Comparison of ENCODE assay signal across 27 cellular contexts in the genomic region with DNA sequence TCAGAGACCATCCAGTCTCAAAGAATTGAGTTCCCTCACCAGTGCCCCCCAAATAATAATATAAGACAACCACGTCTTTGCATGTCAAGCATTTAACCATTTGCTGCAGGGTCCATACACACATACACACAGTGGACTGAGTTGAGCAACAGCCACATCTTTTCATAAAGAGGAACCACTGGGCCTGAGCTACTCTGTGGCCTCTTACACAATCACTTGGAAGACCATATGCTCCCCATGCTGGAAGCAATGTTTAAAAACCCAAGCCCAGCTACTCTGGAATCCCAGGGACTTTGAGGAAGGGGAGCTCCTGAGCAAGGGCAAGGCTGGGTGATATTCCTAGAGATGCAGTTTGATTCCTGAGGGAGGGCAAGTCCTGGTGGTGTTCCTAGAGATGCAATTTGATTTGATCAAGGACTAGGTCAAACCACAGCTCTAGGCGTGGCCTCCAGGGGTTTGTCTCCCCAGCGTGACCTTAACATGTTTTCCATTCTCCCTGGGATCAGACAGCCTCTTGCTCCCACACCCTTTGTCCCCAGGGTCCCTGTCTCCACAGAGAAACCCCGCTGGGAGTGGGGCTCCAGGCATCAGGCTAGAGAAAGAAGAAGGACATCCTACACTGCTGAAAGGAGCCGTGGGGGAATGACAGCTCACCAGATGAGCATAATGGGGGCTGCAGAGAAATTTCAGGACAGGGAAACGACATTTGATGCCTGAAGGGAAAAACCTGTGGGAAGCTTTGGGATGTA.
DNase-seq lines count a peak whose midpoint lies in the region; ATAC-seq and TF ChIP-seq lines count a peak whose summit lies in the region.
"Had no signal": no experiment of that assay in that cellular context is flagged by ENCODE, and none has a peak within 500 bp of the region (broad histone marks: within the 10 kb centered on the region; RNA-seq: fewer than 3 reads in every experiment).

No MANE protein-coding gene starts in this region.

- DNase-seq in MV-4-11 (lab: John Stamatoyannopoulos, UW) (peak; percentile 94), colonic mucosa (peak; percentile 12), left lobe of liver (ENCODE audit: low spot score) (peak; percentile 16), ascending aorta (ENCODE audit: low spot score in 2 of 2) (no peak), left colon (no peak)
- DNase-seq in activated naive CD8-positive, alpha-beta T cell treated with anti-CD3 and anti-CD28 coated beads, Interleukin-2, amount 50 U/mL, for 24 hours, result no peak
- no peak for DNase-seq in effector CD8-positive, alpha-beta T cell (lab: John Stamatoyannopoulos, UW)
- DNase-seq: activated CD4-positive, alpha-beta T cell treated with anti-CD3 and anti-CD28 coated beads, Interleukin-2, amount 10 ng/mL, durations not matched to agents 7 days and 5 days; C1 segment of cervical spinal cord; effector memory CD8-positive, alpha-beta T cell; glutamatergic neuron; H7; midbrain; MM.1S; NCI-H1694; NCI-H748 treated with DMSO at 0.1 percent for 48 hours; nephron progenitor cell; PC-3; T-helper 2 cell; upper lobe of left lung had no signal

- H3K4me1 ChIP-seq in BLaER1, result peaks cover 7% of the 10 kb centered on the region
- no peaks in the 10 kb centered on the region for H3K4me1 ChIP-seq in colonic mucosa
- peaks cover 0 to 7% of the 10 kb centered on the region in 2 donors for H3K4me1 ChIP-seq in ascending aorta
- H3K4me1 ChIP-seq: SJSA1, upper lobe of left lung had no signal

- no peaks in the 10 kb centered on the region for H3K9me3 ChIP-seq in BLaER1
- no peaks in the 10 kb centered on the region for H3K9me3 ChIP-seq in colonic mucosa
- no peaks in the 10 kb centered on the region for H3K9me3 ChIP-seq in ascending aorta
- H3K9me3 ChIP-seq: upper lobe of left lung had no signal

- H3K4me3 Mint-ChIP-seq in activated naive CD8-positive, alpha-beta T cell treated with anti-CD3 and anti-CD28 coated beads, Interleukin-2, amount 50 U/mL, for 24 hours, result no peak overlapping the region
- H3K4me3 Mint-ChIP-seq: activated CD4-positive, alpha-beta T cell treated with anti-CD3 and anti-CD28 coated beads, Interleukin-2, amount 10 ng/mL, durations not matched to agents 7 days and 5 days; activated naive CD8-positive, alpha-beta T cell; activated T-helper 17 cell treated with anti-CD3 and anti-CD28 coated beads, Interleukin-2, amount 50 U/mL, for 72 hours; effector memory CD8-positive, alpha-beta T cell; IgD-negative memory B cell; nephron progenitor cell had no signal

- no peak for ATAC-seq in left lobe of liver
- ATAC-seq in activated naive CD8-positive, alpha-beta T cell treated with anti-CD3 and anti-CD28 coated beads, Interleukin-2, amount 50 U/mL, for 24 hours, result no peak
- ATAC-seq in left colon, result no peak
- ATAC-seq: activated T-helper 17 cell treated with anti-CD3 and anti-CD28 coated beads, Interleukin-2, amount 50 U/mL, for 72 hours; effector memory CD8-positive, alpha-beta T cell; esophagus mucosa; PC-3 had no signal

- no peaks in the 10 kb centered on the region for H3K4me1 Mint-ChIP-seq in activated naive CD8-positive, alpha-beta T cell treated with anti-CD3 and anti-CD28 coated beads, Interleukin-2, amount 50 U/mL, for 24 hours
- H3K4me1 Mint-ChIP-seq: activated CD4-positive, alpha-beta T cell treated with anti-CD3 and anti-CD28 coated beads, Interleukin-2, amount 10 ng/mL, durations not matched to agents 7 days and 5 days; activated T-helper 17 cell treated with anti-CD3 and anti-CD28 coated beads, Interleukin-2, amount 50 U/mL, for 72 hours; IgD-negative memory B cell had no signal

- H3K9ac ChIP-seq in BLaER1, result no peak overlapping the region
- H3K9ac ChIP-seq in colonic mucosa (ENCODE audit: low read depth in 2 of 2, low read length in 2 of 2), result no peak overlapping the region

- H3K36me3 Mint-ChIP-seq in activated naive CD8-positive, alpha-beta T cell treated with anti-CD3 and anti-CD28 coated beads, Interleukin-2, amount 50 U/mL, for 24 hours (ENCODE audit: low read depth), result no peaks in the 10 kb centered on the region
- H3K36me3 Mint-ChIP-seq: activated naive CD8-positive, alpha-beta T cell; IgD-negative memory B cell had no signal

- no peaks in the 10 kb centered on the region for H3K9me3 Mint-ChIP-seq in activated naive CD8-positive, alpha-beta T cell treated with anti-CD3 and anti-CD28 coated beads, Interleukin-2, amount 50 U/mL, for 24 hours
- H3K9me3 Mint-ChIP-seq: activated CD4-positive, alpha-beta T cell treated with anti-CD3 and anti-CD28 coated beads, Interleukin-2, amount 10 ng/mL, durations not matched to agents 7 days and 5 days; activated T-helper 17 cell treated with anti-CD3 and anti-CD28 coated beads, Interleukin-2, amount 50 U/mL, for 72 hours; effector memory CD8-positive, alpha-beta T cell; nephron progenitor cell had no signal

- H3K27ac ChIP-seq in BLaER1, result no peak overlapping the region
- no peak overlapping the region for H3K27ac ChIP-seq in colonic mucosa
- H3K27ac ChIP-seq in ascending aorta, result no peak overlapping the region
- H3K27ac ChIP-seq: SJSA1, upper lobe of left lung, VCaP had no signal

- H3K36me3 ChIP-seq in BLaER1 (no peaks in the 10 kb centered on the region), colonic mucosa (no peaks in the 10 kb centered on the region), ascending aorta (no peaks in the 10 kb centered on the region)
- H3K36me3 ChIP-seq: SJSA1, upper lobe of left lung had no signal

- H3K27ac Mint-ChIP-seq in activated naive CD8-positive, alpha-beta T cell treated with anti-CD3 and anti-CD28 coated beads, Interleukin-2, amount 50 U/mL, for 24 hours, result no peak overlapping the region
- H3K27ac Mint-ChIP-seq: activated CD4-positive, alpha-beta T cell treated with anti-CD3 and anti-CD28 coated beads, Interleukin-2, amount 10 ng/mL, durations not matched to agents 7 days and 5 days; activated naive CD8-positive, alpha-beta T cell; activated T-helper 17 cell treated with anti-CD3 and anti-CD28 coated beads, Interleukin-2, amount 50 U/mL, for 72 hours; effector memory CD8-positive, alpha-beta T cell; IgD-negative memory B cell; nephron progenitor cell had no signal

- H3K27me3 ChIP-seq in BLaER1 (no peaks in the 10 kb centered on the region), colonic mucosa (no peaks in the 10 kb centered on the region), ascending aorta (no peaks in the 10 kb centered on the region)
- H3K27me3 ChIP-seq: SJSA1, upper lobe of left lung had no signal

- H3K4me2 ChIP-seq in BLaER1, result peak overlapping the region; percentile 47

- no peaks in the 10 kb centered on the region for H4K20me1 ChIP-seq in BLaER1

- H3K4me3 ChIP-seq in BLaER1 (no peak overlapping the region), colonic mucosa (no peak overlapping the region), ascending aorta (no peak overlapping the region)
- H3K4me3 ChIP-seq: SJSA1, upper lobe of left lung had no signal

- intact Hi-C loops in colonic mucosa (cut with DNase I) (no loop called here), ascending aorta (cut with DNase I) (no loop called here), left colon (cut with DNase I, micrococcal nuclease) (no loop called here)

- TF ChIP-seq CTCF in colonic mucosa (IDR thresholded peaks at IDR 0.05) (no peak), ascending aorta (IDR thresholded peaks at IDR 0.05) (no peak)

- no peaks in the 10 kb centered on the region for H3K27me3 Mint-ChIP-seq in activated naive CD8-positive, alpha-beta T cell treated with anti-CD3 and anti-CD28 coated beads, Interleukin-2, amount 50 U/mL, for 24 hours
- H3K27me3 Mint-ChIP-seq: activated naive CD8-positive, alpha-beta T cell; activated T-helper 17 cell treated with anti-CD3 and anti-CD28 coated beads, Interleukin-2, amount 50 U/mL, for 72 hours; effector memory CD8-positive, alpha-beta T cell had no signal

Comparison
In these comparisons a context has a peak if more than half of its experiments do, and no peak if none do; other contexts are left out.
1. DNase-seq: peak in MV-4-11 (single experiment), colonic mucosa (single experiment) and left lobe of liver (single experiment); none in activated naive CD8-positive, alpha-beta T cell treated with anti-CD3 and anti-CD28 coated beads, Interleukin-2, amount 50 U/mL, for 24 hours (single experiment), ascending aorta (0 of 2), effector CD8-positive, alpha-beta T cell (single experiment) and left colon (0 of 2).